8 cellular contexts compared by ENCODE assay signal in genomic region chr10:47024399-47025252, GRCh38.
DNase-seq lines count a peak whose midpoint lies in the region; ATAC-seq and TF ChIP-seq lines count a peak whose summit lies in the region.

No MANE protein-coding gene starts in this region.

- H3K36me3 ChIP-seq in SJCRH30, result no peaks in the 10 kb centered on the region
- no peaks in the 10 kb centered on the region for H3K36me3 ChIP-seq in uterus

- ATAC-seq in HG03354 (IDR thresholded peaks at IDR 0.05; ENCODE audit: poor library complexity, severe bottlenecking, unreplicated experiment), result peak; percentile 63

- H3K9me3 ChIP-seq in SJCRH30 (replicated peaks) (no peaks in the 10 kb centered on the region), uterus (no peaks in the 10 kb centered on the region)

- intact Hi-C loops in posterior vena cava (cut with DNase I), result loop anchor here in 1 of 2 donors (5.0 kb wide), 1 partner anchor 288 kb away; no protein-coding TSS in a partner anchor
- intact Hi-C loops in uterus (cut with DNase I; ENCODE audit: low total_unique reads), result no loop called here

- H3K27me3 ChIP-seq in SJCRH30 (no peaks in the 10 kb centered on the region), uterus (no peaks in the 10 kb centered on the region)

- no peak overlapping the region for H3K27ac ChIP-seq in SJCRH30
- no peak overlapping the region for H3K27ac ChIP-seq in uterus

- H3K4me1 ChIP-seq in SJCRH30 (no peaks in the 10 kb centered on the region), uterus (no peaks in the 10 kb centered on the region)

- no peak overlapping the region for H3K4me3 ChIP-seq in SJCRH30
- H3K4me3 ChIP-seq in uterus, result no peak overlapping the region

- no peak for TF ChIP-seq POLR2A in uterus (IDR thresholded peaks at IDR 0.05)

- TF ChIP-seq CTCF in uterus (IDR thresholded peaks at IDR 0.05), result peak; percentile 69 to 76 (median 72)

- DNase-seq in NCI-H2196 (lab: John Stamatoyannopoulos, UW; ENCODE audit: unreplicated experiment), result peak; percentile 37
- no peak for DNase-seq in NCI-H2196 treated with DMSO at 0.1 percent for 48 hours (lab: John Stamatoyannopoulos, UW; ENCODE audit: unreplicated experiment)
- DNase-seq in SJCRH30, result peak; percentile 11 to 46
- DNase-seq in activated naive CD4-positive, alpha-beta T cell treated with Interleukin-2 at 50 U/mL for 16 hours, result peak; percentile 61
- peak; percentile 51 for DNase-seq in glomerular visceral epithelial cell (ENCODE audit: extremely low spot score)
- peak; percentile 80 for DNase-seq in posterior vena cava (ENCODE audit: low spot score)
- DNase-seq in uterus, result peak; percentile 42 to 53
